In the genomic region with DNA sequence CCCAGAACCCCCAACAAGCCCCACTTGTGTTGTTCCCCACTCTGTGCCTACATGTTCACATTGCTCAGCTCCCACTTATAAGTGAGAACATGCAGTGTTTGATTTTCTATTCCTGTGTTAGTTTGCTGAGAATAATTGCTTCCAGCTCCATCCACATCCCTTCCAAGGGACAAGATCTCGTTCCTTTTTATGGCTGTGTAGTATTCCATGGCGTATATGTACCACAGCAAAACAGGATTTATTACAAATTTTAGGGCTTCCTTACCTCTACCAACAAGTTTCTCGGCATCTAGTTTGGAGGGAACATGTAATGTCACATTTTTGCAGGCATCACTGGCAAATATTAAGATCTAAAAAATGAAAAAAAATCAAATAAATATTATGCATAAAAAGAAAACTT, we compare ENCODE assay signal across 30 cellular contexts. TPM values are rescaled to one million over a fixed set of nuclear protein-coding genes. Genes with fewer than 3 reads are reported as not detected.
DNase-seq lines count a peak whose midpoint lies in the region; ATAC-seq, FAIRE-seq and TF ChIP-seq lines count a peak whose summit lies in the region.
"Had no signal": no experiment of that assay in that cellular context is flagged by ENCODE, and none has a peak within 500 bp of the region (broad histone marks: within the 10 kb centered on the region; RNA-seq: fewer than 3 reads in every experiment).

No MANE protein-coding gene starts in this region.

- H3K9ac ChIP-seq in K562 (ENCODE audit: insufficient read depth in 1 of 2, low read depth in 2 of 2, low read length in 2 of 2) (no peak overlapping the region), trophoblast cell (ENCODE audit: low read length) (peak overlapping the region; percentile 16)
- H3K9ac ChIP-seq: BLaER1 had no signal

- H3K9me3 ChIP-seq in K562 (replicated peaks; ENCODE audit: control insufficient read depth, insufficient read depth, low read depth, low read length) (no peaks in the 10 kb centered on the region), trophoblast cell (ENCODE audit: insufficient read depth, low read depth, low read length) (no peaks in the 10 kb centered on the region)
- H3K9me3 ChIP-seq: BE2C, BLaER1 had no signal

- no peak overlapping the region for H3K4me2 ChIP-seq in K562 (ENCODE audit: insufficient read depth, low read length)
- H3K4me2 ChIP-seq in trophoblast cell (ENCODE audit: low read length) = no peak overlapping the region
- H3K4me2 ChIP-seq: BLaER1 had no signal

- no peak for TF ChIP-seq RAD21 in K562 (CRISPR knock-in tag; conservative IDR thresholded peaks at IDR 0.05 in 1 of 2, IDR thresholded peaks at IDR 0.05 in 1 of 2)

- TF ChIP-seq CTCF in K562 (IDR thresholded peaks at IDR 0.05 in 2 of 3, conservative IDR thresholded peaks at IDR 0.05 in 1 of 3; ENCODE audit: insufficient read depth in 2 of 3, low read depth in 1 of 3, low read length in 3 of 3) = no peak

- CTCF ChIA-PET in K562 (lab: Yijun Ruan, JAX; ENCODE audit: low intra/inter-chr PET ratio) = no interaction called here

- H4K91ac ChIP-seq in trophoblast cell (ENCODE audit: low read depth, low read length) = no peak overlapping the region

- H3K4me1 ChIP-seq in K562 (replicated peaks in 1 of 2; ENCODE audit: control insufficient read depth in 2 of 2, insufficient read depth in 2 of 2, low read length in 2 of 2) = no peaks in the 10 kb centered on the region
- H3K4me1 ChIP-seq in trophoblast cell (ENCODE audit: control insufficient read depth in 1 of 2, insufficient read depth in 2 of 2, low read length in 2 of 2) = no peaks in the 10 kb centered on the region
- H3K4me1 ChIP-seq: BE2C, BLaER1 had no signal

- H2BK120ac ChIP-seq in trophoblast cell (ENCODE audit: insufficient read depth, low read length, poor library complexity) = no peak overlapping the region

- no peak overlapping the region for H3K14ac ChIP-seq in trophoblast cell (ENCODE audit: low read length)

- H4K12ac ChIP-seq in trophoblast cell (ENCODE audit: low read depth, low read length) = no peak overlapping the region

- DNase-seq in GM12891 (ENCODE audit: insufficient read length, low spot score) (no peak), GM12892 (ENCODE audit: insufficient read length) (no peak), K562 (ENCODE audit: extremely low read depth in 1 of 4, low spot score in 3 of 4) (no peak), trophoblast cell (no peak), mesenteric fat pad (ENCODE audit: low spot score) (no peak), NCI-H524 treated with DMSO at 0.1 percent for 48 hours (lab: John Stamatoyannopoulos, UW) (no peak)
- DNase-seq: 8988T; ACHN; BE2C; C1 segment of cervical spinal cord; CD4-positive, alpha-beta memory T cell; CD4-positive, CD25-positive, alpha-beta regulatory T cell; CD8-positive, alpha-beta memory T cell; COR-L47; DMS 273 treated with DMSO at 0.1 percent for 48 hours; DMS153; DMS53; DMS79; DND-41; EL; GDM1 had no signal

- H2BK5ac ChIP-seq in trophoblast cell (ENCODE audit: low read depth, low read length, poor library complexity) = no peak overlapping the region

- TF ChIP-seq POLR2A in GM12891 (IDR thresholded peaks at IDR 0.05; ENCODE audit: low read depth, low read length) (no peak), GM12892 (IDR thresholded peaks at IDR 0.05; ENCODE audit: low read depth, low read length) (no peak), K562 (conservative IDR thresholded peaks at IDR 0.05) (no peak)

- no peak overlapping the region for H3K4me3 ChIP-seq in K562
- H3K4me3 ChIP-seq in trophoblast cell (ENCODE audit: low read depth, low read length) = no peak overlapping the region
- H3K4me3 ChIP-seq: BLaER1, GM12878 had no signal

- H3K36me3 ChIP-seq in K562 (ENCODE audit: control insufficient read depth, insufficient read depth, low read length) (peaks cover 40% of the 10 kb centered on the region; the same call in 2 of the 3 replicates), trophoblast cell (ENCODE audit: control insufficient read depth in 1 of 2, insufficient read depth in 2 of 2, low read length in 2 of 2) (peaks cover 6 to 21% of the 10 kb centered on the region in 2 experiments)
- H3K36me3 ChIP-seq: BE2C, BLaER1 had no signal

- no peak overlapping the region for H2BK12ac ChIP-seq in trophoblast cell (ENCODE audit: low read length)

- no peaks in the 10 kb centered on the region for H3K27me3 ChIP-seq in K562 (ENCODE audit: control insufficient read depth in 2 of 2, insufficient read depth in 2 of 2, low read length in 2 of 2)
- H3K27me3 ChIP-seq in trophoblast cell (ENCODE audit: insufficient read depth, low read length) = no peaks in the 10 kb centered on the region
- H3K27me3 ChIP-seq: BE2C, BLaER1 had no signal

- in situ Hi-C loops in K562 (cut with MboI) = no loop called here

- BruUV-seq in K562 (replicated peaks; lab: Mats Ljungman, UMichigan) = no TSS peak

- no peak for TF ChIP-seq EP300 in K562 (IDR thresholded peaks at IDR 0.05; ENCODE audit: low read length)

- no peak for ATAC-seq in K562
- ATAC-seq in GM18498 (IDR thresholded peaks at IDR 0.05; ENCODE audit: unreplicated experiment) = no peak
- ATAC-seq: GM12878 had no signal

- no peak overlapping the region for H4K8ac ChIP-seq in trophoblast cell (ENCODE audit: low read depth, low read length)

- POLR2A ChIA-PET in K562 (lab: Yijun Ruan, JAX) = no interaction called here

- no peak overlapping the region for H3K23ac ChIP-seq in trophoblast cell (ENCODE audit: low read length)

- H2AK5ac ChIP-seq in trophoblast cell (ENCODE audit: low read length) = no peak overlapping the region

- H3K27ac ChIP-seq in K562 (ENCODE audit: extremely low read depth, low read depth, low read length) = no peak overlapping the region
- H3K27ac ChIP-seq in trophoblast cell (ENCODE audit: low read depth, low read length) = no peak overlapping the region
- H3K27ac ChIP-seq: BLaER1 had no signal

- peak; percentile 28 for FAIRE-seq in GM12891 (lab: Jason Lieb, UNC)
- peak; percentile 42 for FAIRE-seq in GM12892 (lab: Jason Lieb, UNC)
- no peak for FAIRE-seq in K562 (lab: Jason Lieb, UNC)
- FAIRE-seq: GM12878, GM19239 had no signal

- H2AFZ ChIP-seq in K562 (ENCODE audit: low read depth, low read length) (no peak overlapping the region), trophoblast cell (ENCODE audit: insufficient read depth, low read length, poor library complexity) (no peak overlapping the region)

- H3K79me1 ChIP-seq in trophoblast cell (ENCODE audit: low read length) = no peaks in the 10 kb centered on the region

- H4K20me1 ChIP-seq in K562 (replicated peaks; ENCODE audit: control insufficient read depth, insufficient read depth, low read length) = no peaks in the 10 kb centered on the region
- H4K20me1 ChIP-seq: BLaER1 had no signal

- H3K79me2 ChIP-seq in K562 (ENCODE audit: control insufficient read depth, insufficient read depth, low read length) = peaks cover 11% of the 10 kb centered on the region; the same call in 2 of the 3 replicates
- H3K79me2 ChIP-seq in trophoblast cell (ENCODE audit: control insufficient read depth, insufficient read depth, low read length, poor library complexity) = peaks cover 3% of the 10 kb centered on the region

- H3K4ac ChIP-seq in trophoblast cell (ENCODE audit: low read depth, low read length) = peak overlapping the region; percentile 46

- no peak overlapping the region for H3K18ac ChIP-seq in trophoblast cell (ENCODE audit: low read length)

- no peaks in the 10 kb centered on the region for H3K9me1 ChIP-seq in K562 (ENCODE audit: control insufficient read depth, insufficient read depth, low read length)

- WGBS in K562 (ENCODE audit: insufficient coverage, low coverage, missing lambda C conversion rate) = 67% methylated on average over 3 of the region's 3 CpGs
- WGBS in trophoblast cell (ENCODE audit: extremely low coverage, insufficient coverage, insufficient read length) = no CpG with 5 or more reads among the region's 3 CpGs

- intact Hi-C loops in K562 (cut with micrococcal nuclease) = no loop called here

RNA-seq across cellular contexts. Expression of gene DSC2, which starts 8.9 kb away (rescaled TPM):
- 2.9 TPM for polyA plus RNA-seq in GM12891 (2012; ENCODE audit: low read depth, missing spikeins)
- polyA plus RNA-seq in GM12892 (2012; ENCODE audit: missing spikeins) = 0.64 TPM
- total RNA-seq in K562 (2011; cell fraction: chromatin; rRNA removed; ENCODE audit: low replicate concordance) = 3.4 and 8.5 TPM in 2 replicates
- 3.5 and 4.7 TPM in 2 replicates for total RNA-seq in K562 (2011; cell fraction: nucleolus; rRNA removed)
- total RNA-seq in K562 (2011; cell fraction: nucleoplasm; rRNA removed) = 7.4 and 9.4 TPM in 2 replicates
- 4.4 and 5.4 TPM in 2 replicates for total RNA-seq in K562 (2014; rRNA removed)
- total RNA-seq in K562 (2014; rRNA removed; fragmentation: Illumina TruSeq; extraction: Trizol) = 14.2 and 14.9 TPM in 2 replicates
- 14.7 and 15.3 TPM in 2 replicates for total RNA-seq in K562 (2015; rRNA removed; fragmentation: Illumina TruSeq; extraction: Trizol)
- total RNA-seq in K562 (2021) = 11.6 and 11.8 TPM in 2 replicates
- 3.8 and 4.5 TPM in 2 replicates for polyA plus RNA-seq in K562 (2011; rRNA removed)
- polyA plus RNA-seq in K562 (2011; cell fraction: cytosol; rRNA removed) = 1.3 and 2.4 TPM in 2 replicates
- 2.3 and 3.6 TPM in 2 replicates for polyA plus RNA-seq in K562 (2011; cell fraction: nucleus; rRNA removed)
- 7.3 and 10.1 TPM in 2 replicates for polyA plus RNA-seq in K562 (2012)
- 8.3 and 9.5 TPM in 2 replicates for polyA plus RNA-seq in K562 (2014; fragmentation: Illumina TruSeq; extraction: Trizol)
- 1 to 10 TPM; 5.0 to 6.4 TPM for polyA plus RNA-seq in K562 (2014; fragmentation: Nextera tagmentation; extraction: Ambion mirVana)
- 3.8 and 4.7 TPM in 2 replicates for polyA plus RNA-seq in K562 (2014; rRNA removed)
- 20.5 and 22.3 TPM in 2 replicates for polyA minus RNA-seq in K562 (2011; rRNA and poly(A)+ RNA removed)
- 8.1 and 9.2 TPM in 2 replicates for polyA minus RNA-seq in K562 (2011; cell fraction: cytosol; rRNA and poly(A)+ RNA removed)
- polyA minus RNA-seq in K562 (2011; cell fraction: nucleus; rRNA and poly(A)+ RNA removed) = 2.3 and 5.7 TPM in 2 replicates
- 95.6 and 98.9 TPM in 2 replicates for polyA plus RNA-seq in trophoblast cell (2013)
- 11.9 TPM for total RNA-seq in mesenteric fat pad
- total RNA-seq: CD4-positive, alpha-beta memory T cell; CD4-positive, CD25-positive, alpha-beta regulatory T cell; CD8-positive, alpha-beta memory T cell; G401 had no signal
- polyA plus RNA-seq: AG04450; CD4-positive, alpha-beta memory T cell; CD4-positive, CD25-positive, alpha-beta regulatory T cell; CD8-positive, alpha-beta memory T cell had no signal

RNA-seq across cellular contexts. Expression of gene DSC3, which starts 50.8 kb away (rescaled TPM):
- polyA plus RNA-seq in GM12891 (2012; ENCODE audit: low read depth, missing spikeins) = 0.89 TPM
- 0.47 TPM for polyA plus RNA-seq in GM12892 (2012; ENCODE audit: missing spikeins)
- total RNA-seq in K562 (2011; cell fraction: chromatin; rRNA removed; ENCODE audit: low replicate concordance) = 0.05 and 0.16 TPM in 2 replicates
- total RNA-seq in K562 (2011; cell fraction: nucleolus; rRNA removed) = not detected in 2 replicates
- total RNA-seq in K562 (2011; cell fraction: nucleoplasm; rRNA removed) = not detected in 2 replicates
- 0.04 and 0.09 TPM in 2 replicates for total RNA-seq in K562 (2014; rRNA removed)
- 0.07 and 0.10 TPM in 2 replicates for total RNA-seq in K562 (2014; rRNA removed; fragmentation: Illumina TruSeq; extraction: Trizol)
- total RNA-seq in K562 (2015; rRNA removed; fragmentation: Illumina TruSeq; extraction: Trizol) = 0.04 and 0.07 TPM in 2 replicates
- total RNA-seq in K562 (2021) = 0.07 and 0.40 TPM in 2 replicates
- 0.01 TPM in 1 of 2 replicates, not detected in the other for polyA plus RNA-seq in K562 (2011; rRNA removed)
- polyA plus RNA-seq in K562 (2011; cell fraction: cytosol; rRNA removed) = 0.01 TPM in 1 of 2 replicates, not detected in the other
- polyA plus RNA-seq in K562 (2011; cell fraction: nucleus; rRNA removed) = not detected in 2 replicates
- polyA plus RNA-seq in K562 (2012) = 0.12 and 0.29 TPM in 2 replicates
- 0.06 and 0.24 TPM in 2 replicates for polyA plus RNA-seq in K562 (2014; fragmentation: Illumina TruSeq; extraction: Trizol)
- under 1 TPM; 0.03 to 0.11 TPM for polyA plus RNA-seq in K562 (2014; fragmentation: Nextera tagmentation; extraction: Ambion mirVana)
- polyA plus RNA-seq in K562 (2014; rRNA removed) = 0.05 and 0.08 TPM in 2 replicates
- polyA minus RNA-seq in K562 (2011; rRNA and poly(A)+ RNA removed) = 0.03 TPM in 1 of 2 replicates, not detected in the other
- not detected in 2 replicates for polyA minus RNA-seq in K562 (2011; cell fraction: cytosol; rRNA and poly(A)+ RNA removed)
- not detected in 2 replicates for polyA minus RNA-seq in K562 (2011; cell fraction: nucleus; rRNA and poly(A)+ RNA removed)
- polyA plus RNA-seq in trophoblast cell (2013) = 0.38 and 0.42 TPM in 2 replicates
- total RNA-seq in mesenteric fat pad = 0.22 TPM
- total RNA-seq: A673; CD4-positive, alpha-beta memory T cell; CD4-positive, CD25-positive, alpha-beta regulatory T cell; CD8-positive, alpha-beta memory T cell; Daoy; G401 had no signal
- polyA plus RNA-seq: CD14-positive monocyte; CD4-positive, alpha-beta memory T cell; CD4-positive, CD25-positive, alpha-beta regulatory T cell; CD8-positive, alpha-beta memory T cell had no signal
